ENCODE assay signal across 14 cellular contexts in the genomic region with DNA sequence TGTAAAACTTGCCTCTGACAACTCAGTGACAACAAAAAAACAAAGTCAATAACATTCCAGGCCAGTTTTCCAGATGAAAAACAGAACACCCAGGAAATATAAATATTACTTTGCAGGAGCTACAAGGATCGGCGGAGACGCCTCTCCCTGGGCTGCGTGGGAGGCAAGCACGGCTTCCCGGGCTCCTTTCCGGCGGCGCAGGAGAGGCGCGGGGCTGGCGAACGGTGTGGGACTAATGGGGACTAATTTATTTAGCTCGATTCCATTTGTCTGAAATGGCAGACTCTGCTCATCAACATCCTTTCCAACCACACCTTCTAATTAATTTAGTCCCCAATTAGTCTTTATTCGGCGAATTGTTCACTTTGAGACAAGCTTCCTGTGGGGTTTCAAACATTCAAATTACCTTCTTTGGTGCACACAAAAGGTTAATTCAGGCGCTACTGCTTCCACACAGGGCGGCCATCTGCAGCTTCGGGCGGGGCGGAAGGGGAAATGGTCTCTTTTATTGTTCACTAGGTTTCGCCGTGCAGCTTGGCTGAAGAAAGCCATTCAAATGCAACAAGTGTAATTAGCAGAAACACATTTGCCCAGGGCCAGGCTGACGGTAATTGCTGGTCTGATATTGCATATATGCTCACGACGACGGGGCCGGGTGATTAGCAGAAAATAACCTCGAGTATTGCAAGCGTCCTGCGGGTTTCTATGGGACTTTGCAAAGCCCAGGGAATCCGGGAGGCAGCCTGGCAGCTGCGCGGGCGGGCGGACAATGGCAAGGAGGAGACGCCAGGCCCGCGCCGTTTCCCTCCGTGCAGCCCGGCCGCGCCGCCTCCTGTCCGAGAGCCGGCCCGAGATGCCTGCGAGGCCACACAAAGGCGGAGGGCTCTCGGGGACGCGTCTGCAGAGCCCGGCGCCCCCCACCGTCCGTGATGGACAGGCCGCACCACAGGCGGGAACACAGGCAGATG.
A peak's percentile ranks its signal among the peaks of the same experiment; 100 is the strongest.
DNase-seq lines count a peak whose midpoint lies in the region; ATAC-seq and TF ChIP-seq lines count a peak whose summit lies in the region.
"Had no signal": no experiment of that assay in that cellular context is flagged by ENCODE, and none has a peak within 500 bp of the region (broad histone marks: within the 10 kb centered on the region; RNA-seq: fewer than 3 reads in every experiment).

No MANE protein-coding gene starts in this region.

- no peak for ATAC-seq in HG03025 (IDR thresholded peaks at IDR 0.05; ENCODE audit: low FRiP score, unreplicated experiment)
- ATAC-seq: Panc1 had no signal

- peak overlapping the region; percentile 11 for H3K4me3 ChIP-seq in suprapubic skin

- no peak overlapping the region for H3K27ac ChIP-seq in suprapubic skin

- H3K9me3 ChIP-seq in suprapubic skin = no peaks in the 10 kb centered on the region

- TF ChIP-seq EP300 in suprapubic skin (IDR thresholded peaks at IDR 0.05) = no peak

- no peaks in the 10 kb centered on the region for H3K36me3 ChIP-seq in suprapubic skin

- TF ChIP-seq CTCF in suprapubic skin (IDR thresholded peaks at IDR 0.05) = no peak

- H3K4me1 ChIP-seq in suprapubic skin = peaks cover 10% of the 10 kb centered on the region

- peak; percentile 10 to 49 for DNase-seq in NCI-H2081 (lab: John Stamatoyannopoulos, UW)
- no peak for DNase-seq in NCI-H2081 treated with DMSO at 0.1 percent for 48 hours (lab: John Stamatoyannopoulos, UW)
- DNase-seq in ecto neural progenitor cell (ENCODE audit: low spot score) = peak; percentile 90
- DNase-seq in midbrain (lab: John Stamatoyannopoulos, UW) = peak; percentile 32
- DNase-seq in suprapubic skin (ENCODE audit: low spot score in 2 of 2) = no peak
- DNase-seq in DMS153 (lab: John Stamatoyannopoulos, UW) = no peak
- DNase-seq in A172 (ENCODE audit: low spot score) = no peak
- DNase-seq: 8988T; activated CD4-positive, alpha-beta T cell treated with anti-CD3 and anti-CD28 coated beads, Interleukin-2, amount 10 ng/mL, durations not matched to agents 7 days and 5 days; kidney; NCI-H1048; NCI-H446 treated with DMSO at 0.1 percent for 48 hours had no signal

- peaks cover 20% of the 10 kb centered on the region for H3K27me3 ChIP-seq in suprapubic skin

- 22% methylated on average over 54 of the region's 59 CpGs for WGBS in suprapubic skin

- TF ChIP-seq POLR2A in suprapubic skin (IDR thresholded peaks at IDR 0.05) = no peak

Comparison
In these comparisons a context has a peak if more than half of its experiments do, and no peak if none do; other contexts are left out.
1. DNase-seq: peak in NCI-H2081 (2 of 2), ecto neural progenitor cell (single experiment) and midbrain (single experiment); none in NCI-H2081 treated with DMSO at 0.1 percent for 48 hours (single experiment), suprapubic skin (0 of 2), DMS153 (single experiment) and A172 (single experiment).